1 cellular context compared by ENCODE assay signal in genomic region chr15:97978408-97979130, GRCh38.
TF ChIP-seq lines count a peak whose summit lies in the region.

No MANE protein-coding gene starts in this region.

TF ChIP-seq in K562, 482 proteins besides CTCF, POLR2A, EP300 and RAD21 (continued from another document):
- TF ChIP-seq STAT6 (CRISPR knock-in tag; IDR thresholded peaks at IDR 0.05) (no peak), NCOR1 (IDR thresholded peaks at IDR 0.05) (peak; percentile 33; the same call in 1 of the 2 replicates), DACH1 (IDR thresholded peaks at IDR 0.05; ENCODE audit: partially characterized antibody) (peak; percentile 35), FOXA3 (CRISPR knock-in tag; conservative IDR thresholded peaks at IDR 0.05 in 1 of 2, IDR thresholded peaks at IDR 0.05 in 1 of 2) (0 out of 4 replicates have a peak, but pooled peaks of 1 of the 2 experiments have one; percentile 19), GATAD2B (IDR thresholded peaks at IDR 0.05; ENCODE audit: borderline replicate concordance) (no peak), NFE2 (IDR thresholded peaks at IDR 0.05; ENCODE audit: low read depth) (peak; percentile 47; the same call in 1 of the 2 replicates), CTBP1 (IDR thresholded peaks at IDR 0.05; ENCODE audit: borderline replicate concordance) (no peak), PHB2 (IDR thresholded peaks at IDR 0.05; ENCODE audit: low read depth) (no peak), ZNF41 (CRISPR knock-in tag; conservative IDR thresholded peaks at IDR 0.05) (no peak), TCF7 (IDR thresholded peaks at IDR 0.05; ENCODE audit: borderline replicate concordance) (no peak), SOX6 (IDR thresholded peaks at IDR 0.05) (peak; percentile 66; the same call in 1 of the 2 replicates), ZNF316 (IDR thresholded peaks at IDR 0.05) (peak; percentile 14; the same call in 1 of the 2 replicates), ZNF766 (CRISPR knock-in tag; conservative IDR thresholded peaks at IDR 0.05) (peak; percentile 16; the same call in 1 of the 2 replicates), TFE3 (CRISPR knock-in tag; IDR thresholded peaks at IDR 0.05) (no peak), CBFA2T3 (IDR thresholded peaks at IDR 0.05) (peak; percentile 81), KLF16 (IDR thresholded peaks at IDR 0.05) (0 out of 2 replicates have a peak, but pooled peaks have one; percentile 32), ARID1B (IDR thresholded peaks at IDR 0.05) (peak; percentile 53), ZFP1 (CRISPR knock-in tag; IDR thresholded peaks at IDR 0.05) (no peak), FOXM1 (IDR thresholded peaks at IDR 0.05; ENCODE audit: low read depth) (peak; percentile 45; the same call in 1 of the 2 replicates), FOXM1 (CRISPR knock-in tag; IDR thresholded peaks at IDR 0.05; ENCODE audit: low read depth) (no peak), ESRRB (CRISPR knock-in tag; IDR thresholded peaks at IDR 0.05; ENCODE audit: borderline replicate concordance) (no peak), ZNF398 (CRISPR knock-in tag; IDR thresholded peaks at IDR 0.05) (no peak), ZNF780A (CRISPR knock-in tag; IDR thresholded peaks at IDR 0.05) (no peak), CCNT2 (IDR thresholded peaks at IDR 0.05; ENCODE audit: borderline replicate concordance, extremely low read depth, insufficient read length, low read depth, low read length) (peak; percentile 41), ZNF444 (CRISPR knock-in tag; IDR thresholded peaks at IDR 0.05) (peak; percentile 43; the same call in 1 of the 2 replicates), C11orf30 (IDR thresholded peaks at IDR 0.05; ENCODE audit: low read depth) (peak; percentile 22; the same call in 1 of the 2 replicates), TEAD4 (IDR thresholded peaks at IDR 0.05; ENCODE audit: low read length) (peak; percentile 84), TEAD4 (CRISPR knock-in tag; IDR thresholded peaks at IDR 0.05; ENCODE audit: borderline replicate concordance) (no peak), ZNF561 (CRISPR knock-in tag; conservative IDR thresholded peaks at IDR 0.05) (no peak), YY1 (IDR thresholded peaks at IDR 0.05; ENCODE audit: borderline replicate concordance in 1 of 3, control insufficient read depth in 1 of 3, extremely low read depth in 1 of 3, insufficient read depth in 3 of 3, insufficient read length in 1 of 3, insufficient replicate concordance in 2 of 3, low read depth in 1 of 3, low read length in 2 of 3) (no peak), SRSF7 (optimal IDR thresholded peaks at IDR 0.05; ENCODE audit: low read depth, low read length) (no peak), SMARCA4 (IDR thresholded peaks at IDR 0.05) (0 out of 2 replicates have a peak, but pooled peaks have one; percentile 42), MTA2 (IDR thresholded peaks at IDR 0.05; ENCODE audit: low read depth) (peak; percentile 51), TAL1 (IDR thresholded peaks at IDR 0.05) (peak; percentile 78), ZNF449 (CRISPR knock-in tag; IDR thresholded peaks at IDR 0.05) (no peak), TCF3 (CRISPR knock-in tag; IDR thresholded peaks at IDR 0.05) (0 out of 2 replicates have a peak, but pooled peaks have one; percentile 23), ZNF586 (CRISPR knock-in tag; conservative IDR thresholded peaks at IDR 0.05) (no peak), ZNF324 (CRISPR knock-in tag; IDR thresholded peaks at IDR 0.05) (no peak), MEIS2 (IDR thresholded peaks at IDR 0.05; ENCODE audit: partially characterized antibody) (peak; percentile 12), CBFA2T2 (conservative IDR thresholded peaks at IDR 0.05) (peak; percentile 79), PTRF (tag; IDR thresholded peaks at IDR 0.05) (no peak)
